1 cellular context compared by ENCODE assay signal in the genomic region with DNA sequence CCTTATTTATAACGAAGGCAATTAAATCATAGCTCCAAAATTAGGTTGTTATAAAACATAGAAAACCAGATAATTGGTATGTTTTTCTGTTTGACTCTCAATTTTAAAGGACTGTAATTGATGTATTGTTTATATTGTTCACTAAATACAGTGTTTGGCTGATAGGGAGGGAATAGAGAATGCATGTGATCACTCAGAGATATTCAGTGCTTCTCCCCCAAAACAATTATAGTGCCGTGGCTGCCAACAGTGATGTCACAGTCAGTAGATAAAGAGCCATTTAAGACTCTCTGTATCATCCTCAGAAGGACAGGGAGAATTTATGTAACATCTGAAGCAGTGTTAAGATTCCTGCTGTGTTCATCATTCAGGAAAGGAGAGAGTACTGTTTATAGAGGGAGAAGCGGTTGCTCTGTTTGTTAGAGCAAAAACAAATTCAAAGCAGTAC.
TF ChIP-seq lines count a peak whose summit lies in the region.

No MANE protein-coding gene starts in this region.

TF ChIP-seq in SK-N-SH, 30 proteins besides CTCF, POLR2A, EP300 and RAD21 (continued from another document):
- TF ChIP-seq CHD2 (IDR thresholded peaks at IDR 0.05; ENCODE audit: low read length, partially characterized antibody) (no peak), SIN3A (IDR thresholded peaks at IDR 0.05; ENCODE audit: borderline replicate concordance, low read depth, low read length) (no peak), GATA2 (CRISPR knock-in tag; IDR thresholded peaks at IDR 0.05) (no peak), POLR2AphosphoS5 (IDR thresholded peaks at IDR 0.05; ENCODE audit: low read depth, low read length) (no peak), EZH2phosphoT487 (IDR thresholded peaks at IDR 0.05; ENCODE audit: borderline replicate concordance, low read depth) (no peak), FOXJ3 (CRISPR knock-in tag; IDR thresholded peaks at IDR 0.05) (no peak), REST (IDR thresholded peaks at IDR 0.05; ENCODE audit: low read depth, low read length) (no peak), RXRA (IDR thresholded peaks at IDR 0.05; ENCODE audit: borderline replicate concordance, low read depth) (no peak), SMC3 (IDR thresholded peaks at IDR 0.05; ENCODE audit: low read depth, low read length) (no peak), YY1 (IDR thresholded peaks at IDR 0.05; ENCODE audit: low read depth) (no peak), TAF1 (IDR thresholded peaks at IDR 0.05; ENCODE audit: borderline replicate concordance, low read depth, low read length) (no peak), TEAD4 (IDR thresholded peaks at IDR 0.05; ENCODE audit: borderline replicate concordance, insufficient read depth) (no peak), RFX5 (IDR thresholded peaks at IDR 0.05; ENCODE audit: low read length) (0 out of 2 replicates have a peak, but pooled peaks have one; percentile 14), MEF2A (IDR thresholded peaks at IDR 0.05; ENCODE audit: borderline replicate concordance, low read depth) (no peak), USF1 (IDR thresholded peaks at IDR 0.05; ENCODE audit: borderline replicate concordance, low read depth) (no peak), NFIC (IDR thresholded peaks at IDR 0.05; ENCODE audit: borderline replicate concordance) (peak; percentile 70; the same call in 1 of the 2 replicates), RCOR1 (IDR thresholded peaks at IDR 0.05; ENCODE audit: low read length) (no peak), GABPA (IDR thresholded peaks at IDR 0.05; ENCODE audit: low read depth) (no peak)
- TF ChIP-seq, protein P1, sequence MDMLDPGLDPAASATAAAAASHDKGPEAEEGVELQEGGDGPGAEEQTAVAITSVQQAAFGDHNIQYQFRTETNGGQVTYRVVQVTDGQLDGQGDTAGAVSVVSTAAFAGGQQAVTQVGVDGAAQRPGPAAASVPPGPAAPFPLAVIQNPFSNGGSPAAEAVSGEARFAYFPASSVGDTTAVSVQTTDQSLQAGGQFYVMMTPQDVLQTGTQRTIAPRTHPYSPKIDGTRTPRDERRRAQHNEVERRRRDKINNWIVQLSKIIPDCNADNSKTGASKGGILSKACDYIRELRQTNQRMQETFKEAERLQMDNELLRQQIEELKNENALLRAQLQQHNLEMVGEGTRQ (IDR thresholded peaks at IDR 0.05; ENCODE audit: borderline replicate concordance, low read depth, low read length), result no peak
